Comparison of ENCODE assay signal across 19 cellular contexts in genomic region chr4:186759990-186760389, GRCh38. TPM values are rescaled to one million over a fixed set of nuclear protein-coding genes. Genes with fewer than 3 reads are reported as not detected.
DNase-seq lines count a peak whose midpoint lies in the region; ATAC-seq and TF ChIP-seq lines count a peak whose summit lies in the region.
"Had no signal": no experiment of that assay in that cellular context is flagged by ENCODE, and none has a peak within 500 bp of the region (broad histone marks: within the 10 kb centered on the region; RNA-seq: fewer than 3 reads in every experiment).

No MANE protein-coding gene starts in this region.

- CTCF ChIA-PET in IMR-90 (lab: Yijun Ruan, JAX) (no interaction called here), WTC11 (lab: Charles Lee) (no interaction called here)

- TF ChIP-seq CTCF in IMR-90 (conservative IDR thresholded peaks at IDR 0.05; ENCODE audit: low read depth, low read length) = no peak
- no peak for TF ChIP-seq CTCF in WTC11 (IDR thresholded peaks at IDR 0.05)

- H3K36me3 ChIP-seq in IMR-90 (ENCODE audit: control insufficient read depth, insufficient read depth, low read length) = no peaks in the 10 kb centered on the region

- DNase-seq in IMR-90 (no peak), WTC11 (ENCODE audit: low spot score) (peak; percentile 18), kidney glomerular epithelial cell (lab: John Stamatoyannopoulos, UW) (no peak), globus pallidus (ENCODE audit: low spot score) (no peak)
- DNase-seq: C1 segment of cervical spinal cord; CD8-positive, alpha-beta T cell; GDM1; MV-4-11; NCI-H1105 treated with DMSO at 0.1 percent for 48 hours; NCI-H2081; NCI-H2171; NCI-H345; NCI-H524; NCI-H774; NK-92 treated with Interleukin-12 subunit alpha and Interleukin-12 subunit beta, amount 100 ng/mL, for 24 hours had no signal

- no peak overlapping the region for H3K14ac ChIP-seq in IMR-90 (replicated peaks; ENCODE audit: low read depth, low read length)

- dilution Hi-C loops in IMR-90 (cut with HindIII; ENCODE audit: low sequenced_read_pairs, unreplicated experiment) = no loop called here

- H2BK120ac ChIP-seq in IMR-90 (ENCODE audit: low read depth, low read length) = peak overlapping the region; percentile 47; the same call in 1 of the 2 replicates

- peak overlapping the region; percentile 39; the same call in 1 of the 2 replicates for H3K4ac ChIP-seq in IMR-90 (ENCODE audit: low read depth, low read length)

- H3K4me3 ChIP-seq in IMR-90 (ENCODE audit: insufficient read depth, low read depth, low read length) = no peak overlapping the region

- no peak for ATAC-seq in IMR-90 (ENCODE audit: low read depth)
- peak; percentile 56; the same call in 1 of the 2 replicates for ATAC-seq in WTC11
- peak; percentile 37 for ATAC-seq in esophagus mucosa
- ATAC-seq in HG03045 (IDR thresholded peaks at IDR 0.05; ENCODE audit: unreplicated experiment) = no peak
- ATAC-seq in stimulated activated memory B cell treated with anti-CD40 and anti-IgM and Interleukin-4, amounts not matched to agents 10 μg/mL and 1 μg/mL and 100 μg/mL, for 72 hours = no peak
- ATAC-seq: CD8-positive, alpha-beta T cell; Panc1 had no signal

- H3K56ac ChIP-seq in IMR-90 (ENCODE audit: extremely low read depth, insufficient read depth, low read length) = no peak overlapping the region

- intact Hi-C loops in IMR-90 (cut with micrococcal nuclease) = loop anchor here (5.0 kb wide), 1 partner anchor 1737 kb away; no protein-coding TSS in a partner anchor

- H3K36me3 Mint-ChIP-seq in WTC11 = no peaks in the 10 kb centered on the region
- H3K36me3 Mint-ChIP-seq in stimulated activated memory B cell treated with anti-CD40 and anti-IgM and Interleukin-4, amounts not matched to agents 10 μg/mL and 1 μg/mL and 100 μg/mL, for 72 hours = no peaks in the 10 kb centered on the region
- H3K36me3 Mint-ChIP-seq: CD8-positive, alpha-beta T cell had no signal

- peak overlapping the region; percentile 48; the same call in 1 of the 2 replicates for H2AK5ac ChIP-seq in IMR-90 (ENCODE audit: low read depth, low read length)

- POLR2A ChIA-PET in IMR-90 (lab: Charles Lee; ENCODE audit: unreplicated experiment) = no interaction called here
- POLR2A ChIA-PET in WTC11 (lab: Charles Lee) = no interaction called here

- H4K20me1 ChIP-seq in IMR-90 (ENCODE audit: insufficient read depth, low read length) = no peaks in the 10 kb centered on the region

- peak overlapping the region; percentile 11; the same call in 1 of the 2 replicates for H3K18ac ChIP-seq in IMR-90 (ENCODE audit: low read depth, low read length)

- H3K27me3 ChIP-seq in IMR-90 (ENCODE audit: control insufficient read depth, insufficient read depth, low read length) = no peaks in the 10 kb centered on the region

- in situ Hi-C loops in IMR-90 (cut with MboI; ENCODE audit: low sequenced_read_pairs) = no loop called here

- peak overlapping the region; percentile 15; the same call in 1 of the 3 replicates for H2BK15ac ChIP-seq in IMR-90 (ENCODE audit: low read depth, low read length)

- H3K27me3 Mint-ChIP-seq in WTC11 (ENCODE audit: low read depth) = no peaks in the 10 kb centered on the region
- no peaks in the 10 kb centered on the region for H3K27me3 Mint-ChIP-seq in stimulated activated memory B cell treated with anti-CD40 and anti-IgM and Interleukin-4, amounts not matched to agents 10 μg/mL and 1 μg/mL and 100 μg/mL, for 72 hours

- no peak overlapping the region for H3K9ac ChIP-seq in IMR-90 (ENCODE audit: low read depth, low read length)

- BruUV-seq in IMR-90 (replicated peaks; lab: Mats Ljungman, UMichigan) = no TSS peak

- no peak overlapping the region for H3K4me3 Mint-ChIP-seq in WTC11
- no peak overlapping the region for H3K4me3 Mint-ChIP-seq in stimulated activated memory B cell treated with anti-CD40 and anti-IgM and Interleukin-4, amounts not matched to agents 10 μg/mL and 1 μg/mL and 100 μg/mL, for 72 hours
- H3K4me3 Mint-ChIP-seq: CD8-positive, alpha-beta T cell had no signal

- H3K4me2 ChIP-seq in IMR-90 (ENCODE audit: low read depth, low read length) = no peak overlapping the region

- H3K9me3 Mint-ChIP-seq in WTC11 = peaks cover 6% of the 10 kb centered on the region; the same call in 1 of the 2 replicates
- H3K9me3 Mint-ChIP-seq in stimulated activated memory B cell treated with anti-CD40 and anti-IgM and Interleukin-4, amounts not matched to agents 10 μg/mL and 1 μg/mL and 100 μg/mL, for 72 hours = peaks cover 7% of the 10 kb centered on the region

- H4K8ac ChIP-seq in IMR-90 (ENCODE audit: low read depth in 2 of 2, low read length in 2 of 2) = no peak overlapping the region

- H4K91ac ChIP-seq in IMR-90 (ENCODE audit: insufficient read depth, low read depth, low read length) = no peak overlapping the region

- peaks cover 2% of the 10 kb centered on the region for H3K4me1 ChIP-seq in IMR-90 (ENCODE audit: control insufficient read depth, insufficient read depth, low read length)

- no peak for TF ChIP-seq RAD21 in IMR-90 (IDR thresholded peaks at IDR 0.05; ENCODE audit: low read length)

- no peak overlapping the region for H2AK9ac ChIP-seq in IMR-90 (replicated peaks; ENCODE audit: low read depth, low read length, poor library complexity)

- peaks cover 5% of the 10 kb centered on the region for H3K4me1 Mint-ChIP-seq in WTC11
- H3K4me1 Mint-ChIP-seq in stimulated activated memory B cell treated with anti-CD40 and anti-IgM and Interleukin-4, amounts not matched to agents 10 μg/mL and 1 μg/mL and 100 μg/mL, for 72 hours = no peaks in the 10 kb centered on the region

- H3K27ac Mint-ChIP-seq in WTC11 = no peak overlapping the region
- no peak overlapping the region for H3K27ac Mint-ChIP-seq in stimulated activated memory B cell treated with anti-CD40 and anti-IgM and Interleukin-4, amounts not matched to agents 10 μg/mL and 1 μg/mL and 100 μg/mL, for 72 hours
- H3K27ac Mint-ChIP-seq: CD8-positive, alpha-beta T cell had no signal

- H2AFZ ChIP-seq in IMR-90 (replicated peaks; ENCODE audit: low read length, poor library complexity) = no peak overlapping the region

- no peak for TF ChIP-seq POLR2A in IMR-90 (IDR thresholded peaks at IDR 0.05; ENCODE audit: low read depth, low read length)

- H4K5ac ChIP-seq in IMR-90 (ENCODE audit: low read depth, low read length) = peak overlapping the region; percentile 37; the same call in 1 of the 2 replicates

- WGBS in IMR-90 (ENCODE audit: extremely low coverage in 2 of 2, insufficient read length in 1 of 2), 2 experiments = 100% methylated on average over 3 of the region's 10 CpGs; no CpG with 5 or more reads in 1 of the 2 experiments

- H3K79me1 ChIP-seq in IMR-90 (ENCODE audit: low read depth in 1 of 2, low read length in 2 of 2) = no peaks in the 10 kb centered on the region

- H2BK5ac ChIP-seq in IMR-90 (ENCODE audit: low read depth, low read length, poor library complexity, severe bottlenecking) = no peak overlapping the region

- H3K27ac ChIP-seq in IMR-90 (ENCODE audit: insufficient read depth, low read length) = no peak overlapping the region

- no peaks in the 10 kb centered on the region; the same call in 1 of the 2 replicates for H3K9me1 ChIP-seq in IMR-90 (ENCODE audit: insufficient read depth, low read length)

- no peak overlapping the region for H3K23ac ChIP-seq in IMR-90 (ENCODE audit: low read depth, low read length)

- H3K9me3 ChIP-seq in IMR-90 (ENCODE audit: control insufficient read depth, insufficient read depth, low read length) = no peaks in the 10 kb centered on the region

- H2BK20ac ChIP-seq in IMR-90 (ENCODE audit: low read depth, low read length) = no peak overlapping the region

TF ChIP-seq in IMR-90, 13 proteins besides CTCF, POLR2A, EP300 and RAD21 (continues in another document):
- TF ChIP-seq RFX5 (IDR thresholded peaks at IDR 0.05; ENCODE audit: low read depth, low read length) = no peak
- TF ChIP-seq SMC3 (IDR thresholded peaks at IDR 0.05; ENCODE audit: low read depth, low read length) = no peak
- no peak for TF ChIP-seq FOS (IDR thresholded peaks at IDR 0.05; ENCODE audit: low read depth, low read length)
- TF ChIP-seq CHD1 (IDR thresholded peaks at IDR 0.05; ENCODE audit: low read depth, low read length) = no peak
- TF ChIP-seq MAFK (IDR thresholded peaks at IDR 0.05; ENCODE audit: low read depth, low read length) = no peak
- no peak for TF ChIP-seq RCOR1 (IDR thresholded peaks at IDR 0.05; ENCODE audit: insufficient replicate concordance, low read length)
- TF ChIP-seq ELK1 (IDR thresholded peaks at IDR 0.05; ENCODE audit: borderline replicate concordance, low read depth, low read length) = no peak

TF ChIP-seq in WTC11, 78 proteins besides CTCF, POLR2A, EP300 and RAD21 (continues in another document):
- TF ChIP-seq CBFB (CRISPR knock-in tag; IDR thresholded peaks at IDR 0.05; ENCODE audit: low read depth) = no peak
- no peak for TF ChIP-seq MXD4 (CRISPR knock-in tag; IDR thresholded peaks at IDR 0.05; ENCODE audit: borderline replicate concordance)
- no peak for TF ChIP-seq ZNF416 (CRISPR knock-in tag; IDR thresholded peaks at IDR 0.05)
- no peak for TF ChIP-seq ESRRA (CRISPR knock-in tag; IDR thresholded peaks at IDR 0.05; ENCODE audit: borderline replicate concordance)
- no peak for TF ChIP-seq OVOL2 (CRISPR knock-in tag; IDR thresholded peaks at IDR 0.05; ENCODE audit: borderline replicate concordance)
- no peak for TF ChIP-seq FOXP4 (CRISPR knock-in tag; IDR thresholded peaks at IDR 0.05)
- TF ChIP-seq JUN (CRISPR knock-in tag; IDR thresholded peaks at IDR 0.05) = no peak
- TF ChIP-seq IRF2 (CRISPR knock-in tag; IDR thresholded peaks at IDR 0.05; ENCODE audit: borderline replicate concordance, low read depth) = no peak
- no peak for TF ChIP-seq NFE2L1 (CRISPR knock-in tag; IDR thresholded peaks at IDR 0.05)
- TF ChIP-seq ZNF423 (CRISPR knock-in tag; IDR thresholded peaks at IDR 0.05) = no peak
- no peak for TF ChIP-seq ZNF232 (CRISPR knock-in tag; IDR thresholded peaks at IDR 0.05)

RNA-seq across cellular contexts. Expression of gene FAT1, which starts 36.3 kb away (rescaled TPM):
- total RNA-seq in IMR-90 (2012; rRNA removed) = 464 and 519 TPM in 2 replicates
- 156 and 171 TPM in 2 replicates for polyA plus RNA-seq in IMR-90 (2012; rRNA removed)
- 126 and 202 TPM in 2 replicates for polyA plus RNA-seq in IMR-90 (2012; cell fraction: cytosol; rRNA removed)
- 206 and 325 TPM in 2 replicates for polyA plus RNA-seq in IMR-90 (2012; cell fraction: nucleus; rRNA removed; ENCODE audit: low replicate concordance)
- 155 to 172 TPM (median 162 TPM) in 3 replicates for total RNA-seq in WTC11 (2021)
- 86.4 TPM for total RNA-seq in esophagus mucosa
- total RNA-seq: CD8-positive, alpha-beta T cell had no signal

Comparison
In these comparisons a context has a peak if more than half of its experiments do, and no peak if none do; other contexts are left out.
1. ATAC-seq: peak in WTC11 (single experiment) and esophagus mucosa (single experiment); none in IMR-90 (single experiment), HG03045 (single experiment) and stimulated activated memory B cell treated with anti-CD40 and anti-IgM and Interleukin-4, amounts not matched to agents 10 μg/mL and 1 μg/mL and 100 μg/mL, for 72 hours (single experiment).